Comparison of ENCODE assay signal across 13 cellular contexts in genomic region chr10:94129393-94130130, GRCh38.
DNase-seq lines count a peak whose midpoint lies in the region; TF ChIP-seq lines count a peak whose summit lies in the region.
"Had no signal": no experiment of that assay in that cellular context is flagged by ENCODE, and none has a peak within 500 bp of the region (broad histone marks: within the 10 kb centered on the region; RNA-seq: fewer than 3 reads in every experiment).

No MANE protein-coding gene starts in this region.

- POLR2A ChIA-PET in RWPE1 (lab: Yijun Ruan, JAX; ENCODE audit: low non-redundant PET), result no interaction called here

- intact Hi-C loops in esophagus muscularis mucosa (cut with DNase I), result no loop called here
- intact Hi-C loops in posterior cingulate gyrus (cut with DNase I), result no loop called here

- H3K4me1 ChIP-seq in trophoblast cell (ENCODE audit: control insufficient read depth in 1 of 2, insufficient read depth in 2 of 2, low read length in 2 of 2) (no peaks in the 10 kb centered on the region), esophagus muscularis mucosa (peaks cover 43 to 69% (median 66%) of the 10 kb centered on the region in 4 donors)

- no peaks in the 10 kb centered on the region for H3K27me3 ChIP-seq in trophoblast cell (ENCODE audit: insufficient read depth, low read length)
- H3K27me3 ChIP-seq in esophagus muscularis mucosa, result no peaks in the 10 kb centered on the region

- no peaks in the 10 kb centered on the region for H3K79me1 ChIP-seq in trophoblast cell (ENCODE audit: low read length)

- H4K8ac ChIP-seq in trophoblast cell (ENCODE audit: low read depth, low read length), result no peak overlapping the region

- H2AK5ac ChIP-seq in trophoblast cell (ENCODE audit: low read length), result no peak overlapping the region

- TF ChIP-seq CTCF in RWPE1 (conservative IDR thresholded peaks at IDR 0.05; ENCODE audit: low read depth), result no peak
- TF ChIP-seq CTCF in esophagus muscularis mucosa (IDR thresholded peaks at IDR 0.05), result no peak

- H3K18ac ChIP-seq in trophoblast cell (ENCODE audit: low read length), result no peak overlapping the region

- no peak overlapping the region for H2BK120ac ChIP-seq in trophoblast cell (ENCODE audit: insufficient read depth, low read length, poor library complexity)

- peaks cover 1% of the 10 kb centered on the region for H3K9me3 ChIP-seq in trophoblast cell (ENCODE audit: insufficient read depth, low read depth, low read length)
- no peaks in the 10 kb centered on the region for H3K9me3 ChIP-seq in esophagus muscularis mucosa

- TF ChIP-seq POLR2A in esophagus muscularis mucosa (IDR thresholded peaks at IDR 0.05; ENCODE audit: low read depth), result no peak

- H3K4me3 ChIP-seq in trophoblast cell (ENCODE audit: low read depth, low read length) (no peak overlapping the region), esophagus muscularis mucosa (no peak overlapping the region)

- H3K23ac ChIP-seq in trophoblast cell (ENCODE audit: low read length), result no peak overlapping the region

- H2AFZ ChIP-seq in trophoblast cell (ENCODE audit: insufficient read depth, low read length, poor library complexity), result no peak overlapping the region

- TF ChIP-seq EP300 in esophagus muscularis mucosa (IDR thresholded peaks at IDR 0.05), result no peak

- no peak overlapping the region for H3K4ac ChIP-seq in trophoblast cell (ENCODE audit: low read depth, low read length)

- H3K36me3 ChIP-seq in trophoblast cell (ENCODE audit: control insufficient read depth in 1 of 2, insufficient read depth in 2 of 2, low read length in 2 of 2), result no peaks in the 10 kb centered on the region
- no peaks in the 10 kb centered on the region for H3K36me3 ChIP-seq in esophagus muscularis mucosa

- no peak overlapping the region for H3K9ac ChIP-seq in trophoblast cell (ENCODE audit: low read length)

- no peaks in the 10 kb centered on the region for H3K79me2 ChIP-seq in trophoblast cell (ENCODE audit: control insufficient read depth, insufficient read depth, low read length, poor library complexity)

- no peak overlapping the region for H4K91ac ChIP-seq in trophoblast cell (ENCODE audit: low read depth, low read length)

- WGBS in trophoblast cell (ENCODE audit: extremely low coverage, insufficient coverage, insufficient read length), result no CpG with 5 or more reads among the region's 2 CpGs
- 80% methylated on average over 2 of the region's 2 CpGs for WGBS in esophagus muscularis mucosa

- DNase-seq in AG20443 (ENCODE audit: low spot score) (peak; percentile 84), RWPE1 (ENCODE audit: low spot score) (peak; percentile 30), fibroblast of gingiva (ENCODE audit: low read depth) (peak; percentile 61), trophoblast cell (peak; percentile 14 to 47), esophagus muscularis mucosa (ENCODE audit: extremely low spot score) (no peak), activated T-cell treated with anti-CD3 and anti-CD28 coated beads for 4 hours (no peak), NCI-H2196 treated with DMSO at 0.1 percent for 48 hours (lab: John Stamatoyannopoulos, UW; ENCODE audit: unreplicated experiment) (no peak), posterior cingulate gyrus (no peak)
- DNase-seq: activated CD4-positive, CD25-positive, alpha-beta regulatory T cell; activated naive CD4-positive, alpha-beta T cell treated with Interleukin-2 at 50 U/mL for 16 hours; CD8-positive, alpha-beta T cell; NCI-H2227 treated with DMSO at 0.1 percent for 48 hours had no signal

- H3K27ac ChIP-seq in RWPE1 (no peak overlapping the region), trophoblast cell (ENCODE audit: low read depth, low read length) (no peak overlapping the region), esophagus muscularis mucosa (replicated peaks in 1 of 4) (peak overlapping the region in 1 of 4 donors; percentile 73)
- H3K27ac ChIP-seq: epithelial cell of prostate had no signal

- no peak overlapping the region for H2BK12ac ChIP-seq in trophoblast cell (ENCODE audit: low read length)

- H2BK5ac ChIP-seq in trophoblast cell (ENCODE audit: low read depth, low read length, poor library complexity), result no peak overlapping the region

- no peak overlapping the region for H4K12ac ChIP-seq in trophoblast cell (ENCODE audit: low read depth, low read length)

- no peak overlapping the region for H3K14ac ChIP-seq in trophoblast cell (ENCODE audit: low read length)

- no peak overlapping the region for H3K4me2 ChIP-seq in trophoblast cell (ENCODE audit: low read length)

- CTCF ChIA-PET in RWPE1 (lab: Yijun Ruan, JAX), result no interaction called here

Comparison
In these comparisons a context has a peak if more than half of its experiments do, and no peak if none do; other contexts are left out.
1. DNase-seq: peak in AG20443 (single experiment), RWPE1 (single experiment), fibroblast of gingiva (single experiment) and trophoblast cell (2 of 2); none in esophagus muscularis mucosa (single experiment), activated T-cell treated with anti-CD3 and anti-CD28 coated beads for 4 hours (single experiment), NCI-H2196 treated with DMSO at 0.1 percent for 48 hours (single experiment) and posterior cingulate gyrus (0 of 10).